28 cellular contexts compared by ENCODE assay signal in the genomic region with DNA sequence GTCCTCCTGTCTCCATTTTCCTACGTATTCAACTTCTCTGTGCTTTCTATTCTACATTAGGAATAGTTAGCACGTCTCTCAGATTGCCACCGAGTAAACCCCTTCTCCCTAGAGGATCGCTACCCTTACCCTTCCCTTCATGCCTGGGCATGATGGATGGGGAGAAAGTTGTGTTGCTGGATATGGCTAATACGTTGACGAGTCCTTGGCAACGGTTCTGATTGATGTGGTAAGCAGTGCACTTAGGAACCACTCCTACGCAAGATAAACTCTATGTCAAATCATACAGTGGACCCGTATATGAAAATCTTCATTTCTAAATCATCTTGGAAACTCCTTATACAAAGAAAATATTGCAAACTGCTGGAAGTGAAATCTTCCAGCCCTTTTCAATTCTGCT.
"Had no signal": no experiment of that assay in that cellular context is flagged by ENCODE, and none has a peak within 500 bp of the region (broad histone marks: within the 10 kb centered on the region; RNA-seq: fewer than 3 reads in every experiment).

No MANE protein-coding gene starts in this region.

- H2AFZ ChIP-seq: parathyroid adenoma had no signal

- H3K27me3 ChIP-seq: neutrophil, sigmoid colon had no signal

- H3K27ac ChIP-seq: left ventricle myocardium inferior, neutrophil, parathyroid adenoma, psoas muscle, sigmoid colon, thoracic aorta had no signal

- H3K9me3 ChIP-seq: mucosa of descending colon, neutrophil, psoas muscle, sigmoid colon, thoracic aorta had no signal

- H3K79me2 ChIP-seq: parathyroid adenoma had no signal

- H3K4me1 ChIP-seq: left ventricle myocardium inferior, parathyroid adenoma, psoas muscle, sigmoid colon had no signal

- FAIRE-seq: endothelial cell of umbilical vein, small intestine, urothelium cell line had no signal

- H3K27ac Mint-ChIP-seq: activated naive CD4-positive, alpha-beta T cell treated with anti-CD3 and anti-CD28 coated beads, Interleukin-2, amount 50 U/mL, for 72 hours; activated T-cell treated with anti-CD3 and anti-CD28 coated beads, Interleukin-2, amount 50 U/mL, for 72 hours; stimulated activated effector memory CD8-positive, alpha-beta T cell treated with anti-CD3 and anti-CD28 coated beads, Interleukin-12 subunit alpha, Interleukin-12 subunit beta, amount 100 ng/mL, for 72 hours; stimulated activated naive CD8-positive, alpha-beta T cell treated with anti-CD3 and anti-CD28 coated beads, Interleukin-15, Interleukin-2, amounts not matched to agents 100 ng/mL and 50 ng/mL, for 24 hours; T-helper 17 cell; WTC11 had no signal

- H3K36me3 Mint-ChIP-seq: stimulated activated effector memory CD8-positive, alpha-beta T cell treated with anti-CD3 and anti-CD28 coated beads, Interleukin-12 subunit alpha, Interleukin-12 subunit beta, amount 100 ng/mL, for 72 hours had no signal

- H3K4me1 Mint-ChIP-seq: stimulated activated effector memory CD8-positive, alpha-beta T cell treated with anti-CD3 and anti-CD28 coated beads, Interleukin-12 subunit alpha, Interleukin-12 subunit beta, amount 100 ng/mL, for 72 hours; T-helper 17 cell had no signal

- H3K4me3 ChIP-seq: left ventricle myocardium inferior, lung, mucosa of descending colon, psoas muscle, sigmoid colon, thoracic aorta had no signal

- H3K4me3 Mint-ChIP-seq: activated T-cell treated with anti-CD3 and anti-CD28 coated beads, Interleukin-2, amount 50 U/mL, for 72 hours; nephron; stimulated activated effector memory CD8-positive, alpha-beta T cell treated with anti-CD3 and anti-CD28 coated beads, Interleukin-12 subunit alpha, Interleukin-12 subunit beta, amount 100 ng/mL, for 72 hours; stimulated activated naive CD8-positive, alpha-beta T cell treated with anti-CD3 and anti-CD28 coated beads, Interleukin-15, Interleukin-2, amounts not matched to agents 100 ng/mL and 50 ng/mL, for 24 hours; T-helper 17 cell; WTC11 had no signal

- H3K36me3 ChIP-seq: left ventricle myocardium inferior, neutrophil, sigmoid colon, thoracic aorta had no signal

- ATAC-seq: activated naive CD4-positive, alpha-beta T cell treated with anti-CD3 and anti-CD28 coated beads, Interleukin-2, amount 50 U/mL, for 72 hours; activated T-cell treated with anti-CD3 and anti-CD28 coated beads, Interleukin-2, amount 50 U/mL, for 72 hours; esophagus mucosa; mucosa of descending colon; psoas muscle; stimulated activated effector memory CD8-positive, alpha-beta T cell treated with anti-CD3 and anti-CD28 coated beads, Interleukin-12 subunit alpha, Interleukin-12 subunit beta, amount 100 ng/mL, for 72 hours; T-helper 17 cell; WTC11 had no signal

- H3K9ac ChIP-seq: parathyroid adenoma had no signal

- H3K27me3 Mint-ChIP-seq: stimulated activated naive CD8-positive, alpha-beta T cell treated with anti-CD3 and anti-CD28 coated beads, Interleukin-15, Interleukin-2, amounts not matched to agents 100 ng/mL and 50 ng/mL, for 24 hours; T-helper 17 cell had no signal

- DNase-seq: activated CD4-positive, alpha-beta T cell treated with anti-CD3 and anti-CD28 coated beads for 1 hour; activated CD4-positive, alpha-beta T cell treated with anti-CD3 and anti-CD28 coated beads, Interleukin-2, amount 50 U/mL, for 1 hour; activated naive CD4-positive, alpha-beta T cell; activated T-cell treated with anti-CD3 and anti-CD28 coated beads for 4 hours; activated T-cell treated with anti-CD3 and anti-CD28 coated beads, Interleukin-2, amount 50 U/mL, for 72 hours; anterior cingulate cortex; caudate nucleus; foreskin melanocyte; left ventricle myocardium inferior; mucosa of descending colon; psoas muscle; sigmoid colon; small intestine; stimulated activated CD4-positive, alpha-beta T cell treated with anti-CD3 and anti-CD28 coated beads, Interleukin-4, amount 100 ng/mL, for 24 hours; T-helper 17 cell; trophoblast cell had no signal
